24 cellular contexts compared by ENCODE assay signal in the genomic region with DNA sequence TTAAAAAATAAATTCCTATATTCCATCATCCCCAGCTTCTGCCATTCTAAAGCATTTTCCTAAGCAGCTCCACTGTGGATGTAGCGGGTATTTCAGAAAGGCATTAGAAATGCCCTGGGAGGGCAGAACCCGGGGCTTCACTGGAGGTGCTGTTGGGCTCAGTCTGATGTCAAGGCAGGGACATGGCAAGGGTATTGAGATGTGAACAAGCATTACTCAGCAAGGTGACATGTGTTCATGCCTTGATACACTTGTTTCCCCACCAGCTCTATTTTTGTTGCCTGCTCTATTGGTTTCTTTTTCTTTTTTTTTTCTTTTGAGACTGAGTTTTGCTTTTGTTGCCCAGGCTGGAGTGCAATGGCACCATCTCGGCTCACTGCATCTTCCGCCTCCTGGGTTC.
"Had no signal": no experiment of that assay in that cellular context is flagged by ENCODE, and none has a peak within 500 bp of the region (broad histone marks: within the 10 kb centered on the region; RNA-seq: fewer than 3 reads in every experiment).

No MANE protein-coding gene starts in this region.

- H3K4me3 Mint-ChIP-seq: effector memory CD8-positive, alpha-beta T cell; natural killer cell; stimulated activated naive CD8-positive, alpha-beta T cell treated with anti-CD3 and anti-CD28 coated beads, Interleukin-15, amount 100 ng/mL, for 72 hours had no signal

- H3K27ac Mint-ChIP-seq: natural killer cell had no signal

- H3K9me3 ChIP-seq: pancreas, thyroid gland, vagina had no signal

- H3K27me3 Mint-ChIP-seq: effector memory CD8-positive, alpha-beta T cell; stimulated activated naive CD8-positive, alpha-beta T cell treated with anti-CD3 and anti-CD28 coated beads, Interleukin-15, amount 100 ng/mL, for 72 hours had no signal

- H3K4me3 ChIP-seq: heart right ventricle, left lung, pancreas, right lobe of liver, suprapubic skin, thyroid gland, vagina had no signal

- H3K4me1 ChIP-seq: pancreas, right lobe of liver had no signal

- H3K27ac ChIP-seq: heart right ventricle, left lung, pancreas, right lobe of liver, suprapubic skin, vagina had no signal

- DNase-seq: cortex of kidney; effector memory CD8-positive, alpha-beta T cell; erythroblast; foreskin fibroblast; glutamatergic neuron; heart right ventricle; hippocampal formation; left cardiac atrium; left lung; mesenchymal stem cell; midbrain; natural killer cell; occipital lobe; pancreas; right lobe of liver; small intestine; stimulated activated CD4-positive, alpha-beta T cell treated with anti-CD3 and anti-CD28 coated beads, Interleukin-15, amount 100 ng/mL, for 24 hours; stimulated activated CD4-positive, alpha-beta T cell treated with anti-CD3 and anti-CD28 coated beads, Interleukin-2, amount 100 ng/mL, for 48 hours; stimulated activated naive CD4-positive, alpha-beta T cell; stimulated activated naive CD8-positive, alpha-beta T cell treated with anti-CD3 and anti-CD28 coated beads, Interleukin-15, amount 100 ng/mL, for 72 hours; trophoblast cell had no signal

- H3K27me3 ChIP-seq: heart right ventricle, left lung, pancreas, right lobe of liver, suprapubic skin, thyroid gland, vagina had no signal

- H3K36me3 ChIP-seq: pancreas, right lobe of liver, suprapubic skin, thyroid gland, vagina had no signal

- H3K9me3 Mint-ChIP-seq: effector memory CD8-positive, alpha-beta T cell had no signal

- ATAC-seq: effector memory CD8-positive, alpha-beta T cell; heart right ventricle; left cardiac atrium; left lung; natural killer cell; pancreas; right lobe of liver; stimulated activated naive CD8-positive, alpha-beta T cell treated with anti-CD3 and anti-CD28 coated beads, Interleukin-15, amount 100 ng/mL, for 72 hours had no signal
